Comparison of ENCODE assay signal across 13 cellular contexts in the genomic region with DNA sequence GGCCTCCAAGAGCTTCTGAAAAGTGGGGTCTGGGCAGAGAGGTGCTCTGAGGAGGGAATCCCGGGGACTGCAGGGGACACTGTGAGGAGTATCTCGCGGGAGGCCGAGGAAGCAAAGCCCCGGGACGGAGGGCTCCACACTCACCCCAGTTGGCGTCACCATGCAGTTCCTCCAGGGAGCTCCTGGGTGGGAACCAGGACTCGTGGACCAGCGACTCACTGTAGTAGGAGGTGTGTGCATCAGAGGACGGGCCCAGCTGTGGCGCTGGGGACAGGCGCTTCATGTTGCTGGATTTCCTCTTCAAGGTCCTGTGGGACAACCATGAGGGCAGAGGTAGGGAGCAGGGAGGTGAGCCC. TPM values are rescaled to one million over a fixed set of nuclear protein-coding genes. Genes with fewer than 3 reads are reported as not detected.
DNase-seq lines count a peak whose midpoint lies in the region; ATAC-seq, FAIRE-seq and TF ChIP-seq lines count a peak whose summit lies in the region.
"Had no signal": no experiment of that assay in that cellular context is flagged by ENCODE, and none has a peak within 500 bp of the region (broad histone marks: within the 10 kb centered on the region; RNA-seq: fewer than 3 reads in every experiment).

No MANE protein-coding gene starts in this region.

- H3K4me3 ChIP-seq in breast epithelium, result peak overlapping the region in 1 of 3 donors; percentile 22
- no peak overlapping the region for H3K4me3 ChIP-seq in tibial artery
- H3K4me3 ChIP-seq: ovary had no signal

- BruUV-seq in MCF 10A (replicated peaks; lab: Mats Ljungman, UMichigan), result no TSS peak

- POLR2A ChIA-PET in MCF 10A (lab: Yijun Ruan, JAX), result interaction anchor here (0.6 kb wide), 1 partner anchor 12 kb away, joined by 3 read pairs; no protein-coding TSS in a partner anchor

- DNase-seq in breast epithelium (ENCODE audit: low spot score in 2 of 2) (no peak), MCF 10A (ENCODE audit: unreplicated experiment) (no peak), memory B cell (ENCODE audit: low spot score in 2 of 2) (no peak), tibial artery (no peak), GM12891 (ENCODE audit: insufficient read length, low spot score) (no peak)
- no peak for DNase-seq in effector CD8-positive, alpha-beta T cell (lab: John Stamatoyannopoulos, UW)
- DNase-seq: cerebellar nuclear complex, ovary had no signal

- peaks cover 4 to 28% of the 10 kb centered on the region in 2 donors for H3K4me1 ChIP-seq in breast epithelium
- peaks cover 3 to 40% (median 24%) of the 10 kb centered on the region in 4 donors for H3K4me1 ChIP-seq in tibial artery

- no peak for TF ChIP-seq POLR2A in breast epithelium (IDR thresholded peaks at IDR 0.05)
- TF ChIP-seq POLR2A in GM12891 (IDR thresholded peaks at IDR 0.05; ENCODE audit: low read depth, low read length), result no peak

- H3K36me3 Mint-ChIP-seq in MCF 10A (ENCODE audit: insufficient read depth, unreplicated experiment) (peaks cover 64% of the 10 kb centered on the region), memory B cell (peaks cover 25% of the 10 kb centered on the region)
- H3K36me3 Mint-ChIP-seq in activated naive CD8-positive, alpha-beta T cell, result no peaks in the 10 kb centered on the region

- peaks cover 8% of the 10 kb centered on the region for H3K36me3 ChIP-seq in breast epithelium
- peaks cover 69 to 70% (median 70%) of the 10 kb centered on the region in 3 donors for H3K36me3 ChIP-seq in tibial artery
- H3K36me3 ChIP-seq: ovary had no signal

- H3K4me1 Mint-ChIP-seq in MCF 10A (ENCODE audit: insufficient read depth, unreplicated experiment) (peaks cover 19% of the 10 kb centered on the region), memory B cell (peaks cover 26% of the 10 kb centered on the region)
- peaks cover 66% of the 10 kb centered on the region for H3K4me1 Mint-ChIP-seq in activated naive CD8-positive, alpha-beta T cell (ENCODE audit: low read depth)

- CTCF ChIA-PET in MCF 10A (lab: Yijun Ruan, JAX), result no interaction called here

- H3K4me3 Mint-ChIP-seq in MCF 10A (ENCODE audit: unreplicated experiment) (no peak overlapping the region), memory B cell (peak overlapping the region; percentile 86)
- peak overlapping the region; percentile 92 for H3K4me3 Mint-ChIP-seq in activated naive CD8-positive, alpha-beta T cell
- H3K4me3 Mint-ChIP-seq: type B pancreatic cell had no signal

- H3K9me3 Mint-ChIP-seq in MCF 10A (ENCODE audit: unreplicated experiment) (no peaks in the 10 kb centered on the region), memory B cell (no peaks in the 10 kb centered on the region)
- no peaks in the 10 kb centered on the region for H3K9me3 Mint-ChIP-seq in activated naive CD8-positive, alpha-beta T cell (ENCODE audit: low read depth)
- H3K9me3 Mint-ChIP-seq: type B pancreatic cell had no signal

- H3K27ac ChIP-seq in breast epithelium (peak overlapping the region; percentile 77 to 96), tibial artery (peak overlapping the region; percentile 43 to 98)
- H3K27ac ChIP-seq: ovary had no signal

- no peaks in the 10 kb centered on the region for H3K27me3 ChIP-seq in breast epithelium
- H3K27me3 ChIP-seq in tibial artery, result no peaks in the 10 kb centered on the region
- H3K27me3 ChIP-seq: ovary had no signal

- intact Hi-C loops in breast epithelium (cut with DNase I; ENCODE audit: low total_unique reads), result loop anchor here (10.0 kb wide), 1 partner anchor 46 kb away; a partner anchor contains a TSS
- intact Hi-C loops in MCF 10A (cut with micrococcal nuclease), result no loop called here
- intact Hi-C loops in tibial artery (cut with DNase I; ENCODE audit: low total_unique reads), result loop anchor here (5.0 kb wide), 1 partner anchor 44 kb away; a partner anchor contains a TSS

- H3K27ac Mint-ChIP-seq in MCF 10A (ENCODE audit: low read depth, unreplicated experiment), result no peak overlapping the region
- peak overlapping the region; percentile 99 for H3K27ac Mint-ChIP-seq in activated naive CD8-positive, alpha-beta T cell
- peak overlapping the region; percentile 88 for H3K27ac Mint-ChIP-seq in memory B cell
- H3K27ac Mint-ChIP-seq: type B pancreatic cell had no signal

- FAIRE-seq in GM12891 (lab: Jason Lieb, UNC), result no peak
- FAIRE-seq: G401.6 had no signal

- no peak for TF ChIP-seq CTCF in breast epithelium (IDR thresholded peaks at IDR 0.05)
- no peak for TF ChIP-seq CTCF in MCF 10A (IDR thresholded peaks at IDR 0.05; ENCODE audit: unreplicated experiment)
- TF ChIP-seq CTCF in tibial artery (IDR thresholded peaks at IDR 0.05), result no peak

- H3K27me3 Mint-ChIP-seq in MCF 10A (ENCODE audit: insufficient read depth, unreplicated experiment) (no peaks in the 10 kb centered on the region), memory B cell (no peaks in the 10 kb centered on the region)
- no peaks in the 10 kb centered on the region for H3K27me3 Mint-ChIP-seq in activated naive CD8-positive, alpha-beta T cell
- H3K27me3 Mint-ChIP-seq: type B pancreatic cell had no signal

- no peaks in the 10 kb centered on the region for H3K9me3 ChIP-seq in breast epithelium
- no peaks in the 10 kb centered on the region for H3K9me3 ChIP-seq in tibial artery
- H3K9me3 ChIP-seq: ovary had no signal

- ATAC-seq in memory B cell (ENCODE audit: low read depth), result no peak
- ATAC-seq in HG03139 (IDR thresholded peaks at IDR 0.05; ENCODE audit: unreplicated experiment), result no peak
- ATAC-seq: left cardiac atrium had no signal

TF ChIP-seq in GM12891, 5 proteins besides CTCF, POLR2A, EP300 and RAD21:
- TF ChIP-seq POLR2AphosphoS5 (IDR thresholded peaks at IDR 0.05; ENCODE audit: low read depth, low read length), result no peak
- no peak for TF ChIP-seq PAX5 (IDR thresholded peaks at IDR 0.05; ENCODE audit: insufficient read depth, low read length, severe bottlenecking)
- TF ChIP-seq POU2F2 (IDR thresholded peaks at IDR 0.05; ENCODE audit: low read depth, low read length), result no peak

RNA-seq across cellular contexts. Expression of a gene that starts 4.8 kb away (rescaled TPM):
- total RNA-seq in breast epithelium (100 to 1,000 TPM; 173 to 577 (median 266) TPM), MCF 10A (2022) (51.9 and 66.8 TPM in 2 replicates)
- 42.1 TPM for polyA plus RNA-seq in GM12891 (2012; ENCODE audit: low read depth, missing spikeins)

RNA-seq across cellular contexts. Expression of a gene that starts 42.9 kb away (rescaled TPM):
- 10 to 100 TPM; 17.8 to 31.2 (median 21.3) TPM for total RNA-seq in breast epithelium
- total RNA-seq in MCF 10A (2022), result 18.3 and 30.3 TPM in 2 replicates
- polyA plus RNA-seq in GM12891 (2012; ENCODE audit: low read depth, missing spikeins), result 6.6 TPM

RNA-seq across cellular contexts. Expression of a gene that starts 45.3 kb away (rescaled TPM):
- total RNA-seq in breast epithelium, result 10 to 100 TPM; 32.3 to 58.7 (median 56.9) TPM
- 62.5 and 66.4 TPM in 2 replicates for total RNA-seq in MCF 10A (2022)
- 26.0 TPM for polyA plus RNA-seq in GM12891 (2012; ENCODE audit: low read depth, missing spikeins)

RNA-seq across cellular contexts. Expression of a gene that starts 50.3 kb away (rescaled TPM):
- total RNA-seq in breast epithelium, result 10 to 100 TPM; 60.5 to 80.8 (median 61.3) TPM
- 84.9 and 86.9 TPM in 2 replicates for total RNA-seq in MCF 10A (2022)
- 30.2 TPM for polyA plus RNA-seq in GM12891 (2012; ENCODE audit: low read depth, missing spikeins)
